ENCODE assay signal across 3 cellular contexts in the genomic region with DNA sequence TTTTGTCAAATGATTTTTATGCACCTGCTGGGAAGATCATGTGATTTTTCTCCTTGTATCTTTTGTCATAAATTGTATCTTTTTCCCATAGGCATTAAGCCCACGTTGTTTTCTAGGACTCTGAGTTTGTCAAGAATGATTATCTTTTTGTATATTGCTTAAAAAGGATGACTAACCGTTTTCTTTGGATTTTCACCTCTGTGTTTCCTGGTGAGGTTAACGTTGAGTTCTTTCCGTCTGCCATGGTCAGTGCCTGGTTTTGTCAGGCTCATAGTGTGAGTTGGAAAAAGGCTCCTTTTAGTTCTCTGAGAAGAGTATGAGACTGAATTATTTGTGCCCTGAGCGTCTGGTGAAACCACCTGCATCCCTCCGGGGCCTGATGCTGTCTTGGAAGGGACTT.
TF ChIP-seq lines count a peak whose summit lies in the region.

No MANE protein-coding gene starts in this region.

TF ChIP-seq in WTC11, 78 proteins besides CTCF, POLR2A, EP300 and RAD21:
- TF ChIP-seq TCF7 (CRISPR knock-in tag; IDR thresholded peaks at IDR 0.05; ENCODE audit: low read depth) (no peak), ZNF232 (CRISPR knock-in tag; IDR thresholded peaks at IDR 0.05) (no peak), RELA (CRISPR knock-in tag; IDR thresholded peaks at IDR 0.05; ENCODE audit: borderline replicate concordance) (no peak), FOXJ3 (CRISPR knock-in tag; IDR thresholded peaks at IDR 0.05; ENCODE audit: borderline replicate concordance) (no peak), NFATC4 (CRISPR knock-in tag; IDR thresholded peaks at IDR 0.05) (no peak), JAZF1 (CRISPR knock-in tag; IDR thresholded peaks at IDR 0.05) (no peak)
- TF ChIP-seq, protein P1, sequence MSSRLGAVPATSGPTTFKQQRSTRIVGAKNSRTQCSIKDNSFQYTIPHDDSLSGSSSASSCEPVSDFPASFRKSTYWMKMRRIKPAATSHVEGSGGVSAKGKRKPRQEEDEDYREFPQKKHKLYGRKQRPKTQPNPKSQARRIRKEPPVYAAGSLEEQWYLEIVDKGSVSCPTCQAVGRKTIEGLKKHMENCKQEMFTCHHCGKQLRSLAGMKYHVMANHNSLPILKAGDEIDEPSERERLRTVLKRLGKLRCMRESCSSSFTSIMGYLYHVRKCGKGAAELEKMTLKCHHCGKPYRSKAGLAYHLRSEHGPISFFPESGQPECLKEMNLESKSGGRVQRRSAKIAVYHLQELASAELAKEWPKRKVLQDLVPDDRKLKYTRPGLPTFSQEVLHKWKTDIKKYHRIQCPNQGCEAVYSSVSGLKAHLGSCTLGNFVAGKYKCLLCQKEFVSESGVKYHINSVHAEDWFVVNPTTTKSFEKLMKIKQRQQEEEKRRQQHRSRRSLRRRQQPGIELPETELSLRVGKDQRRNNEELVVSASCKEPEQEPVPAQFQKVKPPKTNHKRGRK (CRISPR knock-in tag; IDR thresholded peaks at IDR 0.05; ENCODE audit: borderline replicate concordance): no peak
- TF ChIP-seq, protein P2, sequence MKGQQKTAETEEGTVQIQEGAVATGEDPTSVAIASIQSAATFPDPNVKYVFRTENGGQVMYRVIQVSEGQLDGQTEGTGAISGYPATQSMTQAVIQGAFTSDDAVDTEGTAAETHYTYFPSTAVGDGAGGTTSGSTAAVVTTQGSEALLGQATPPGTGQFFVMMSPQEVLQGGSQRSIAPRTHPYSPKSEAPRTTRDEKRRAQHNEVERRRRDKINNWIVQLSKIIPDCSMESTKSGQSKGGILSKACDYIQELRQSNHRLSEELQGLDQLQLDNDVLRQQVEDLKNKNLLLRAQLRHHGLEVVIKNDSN (CRISPR knock-in tag; IDR thresholded peaks at IDR 0.05): no peak

TF ChIP-seq in endothelial cell of umbilical vein, 7 proteins besides CTCF, POLR2A, EP300 and RAD21:
- TF ChIP-seq EZH2 (IDR thresholded peaks at IDR 0.05; ENCODE audit: borderline replicate concordance, low read depth, low read length, severe bottlenecking) (no peak), MYC (IDR thresholded peaks at IDR 0.05; ENCODE audit: low read depth, low read length) (no peak), FOS (IDR thresholded peaks at IDR 0.05; ENCODE audit: borderline replicate concordance, insufficient read depth, low read length) (no peak), JUN (IDR thresholded peaks at IDR 0.05; ENCODE audit: borderline replicate concordance, insufficient read depth, insufficient read length, low read depth) (no peak)
- TF ChIP-seq, protein P3, sequence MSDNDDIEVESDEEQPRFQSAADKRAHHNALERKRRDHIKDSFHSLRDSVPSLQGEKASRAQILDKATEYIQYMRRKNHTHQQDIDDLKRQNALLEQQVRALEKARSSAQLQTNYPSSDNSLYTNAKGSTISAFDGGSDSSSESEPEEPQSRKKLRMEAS (IDR thresholded peaks at IDR 0.05; ENCODE audit: insufficient read depth, insufficient read length): no peak

TF ChIP-seq in neural cell, 6 proteins besides CTCF, POLR2A, EP300 and RAD21:
- TF ChIP-seq POLR2AphosphoS5 (IDR thresholded peaks at IDR 0.05) (no peak), SMC3 (conservative IDR thresholded peaks at IDR 0.05; ENCODE audit: poor library complexity) (no peak), MXI1 (conservative IDR thresholded peaks at IDR 0.05; ENCODE audit: poor library complexity, severe bottlenecking) (no peak)
- TF ChIP-seq, protein P4, sequence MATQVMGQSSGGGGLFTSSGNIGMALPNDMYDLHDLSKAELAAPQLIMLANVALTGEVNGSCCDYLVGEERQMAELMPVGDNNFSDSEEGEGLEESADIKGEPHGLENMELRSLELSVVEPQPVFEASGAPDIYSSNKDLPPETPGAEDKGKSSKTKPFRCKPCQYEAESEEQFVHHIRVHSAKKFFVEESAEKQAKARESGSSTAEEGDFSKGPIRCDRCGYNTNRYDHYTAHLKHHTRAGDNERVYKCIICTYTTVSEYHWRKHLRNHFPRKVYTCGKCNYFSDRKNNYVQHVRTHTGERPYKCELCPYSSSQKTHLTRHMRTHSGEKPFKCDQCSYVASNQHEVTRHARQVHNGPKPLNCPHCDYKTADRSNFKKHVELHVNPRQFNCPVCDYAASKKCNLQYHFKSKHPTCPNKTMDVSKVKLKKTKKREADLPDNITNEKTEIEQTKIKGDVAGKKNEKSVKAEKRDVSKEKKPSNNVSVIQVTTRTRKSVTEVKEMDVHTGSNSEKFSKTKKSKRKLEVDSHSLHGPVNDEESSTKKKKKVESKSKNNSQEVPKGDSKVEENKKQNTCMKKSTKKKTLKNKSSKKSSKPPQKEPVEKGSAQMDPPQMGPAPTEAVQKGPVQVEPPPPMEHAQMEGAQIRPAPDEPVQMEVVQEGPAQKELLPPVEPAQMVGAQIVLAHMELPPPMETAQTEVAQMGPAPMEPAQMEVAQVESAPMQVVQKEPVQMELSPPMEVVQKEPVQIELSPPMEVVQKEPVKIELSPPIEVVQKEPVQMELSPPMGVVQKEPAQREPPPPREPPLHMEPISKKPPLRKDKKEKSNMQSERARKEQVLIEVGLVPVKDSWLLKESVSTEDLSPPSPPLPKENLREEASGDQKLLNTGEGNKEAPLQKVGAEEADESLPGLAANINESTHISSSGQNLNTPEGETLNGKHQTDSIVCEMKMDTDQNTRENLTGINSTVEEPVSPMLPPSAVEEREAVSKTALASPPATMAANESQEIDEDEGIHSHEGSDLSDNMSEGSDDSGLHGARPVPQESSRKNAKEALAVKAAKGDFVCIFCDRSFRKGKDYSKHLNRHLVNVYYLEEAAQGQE (IDR thresholded peaks at IDR 0.05; ENCODE audit: borderline replicate concordance): no peak
